Comparison of ENCODE assay signal across 23 cellular contexts in the genomic region with DNA sequence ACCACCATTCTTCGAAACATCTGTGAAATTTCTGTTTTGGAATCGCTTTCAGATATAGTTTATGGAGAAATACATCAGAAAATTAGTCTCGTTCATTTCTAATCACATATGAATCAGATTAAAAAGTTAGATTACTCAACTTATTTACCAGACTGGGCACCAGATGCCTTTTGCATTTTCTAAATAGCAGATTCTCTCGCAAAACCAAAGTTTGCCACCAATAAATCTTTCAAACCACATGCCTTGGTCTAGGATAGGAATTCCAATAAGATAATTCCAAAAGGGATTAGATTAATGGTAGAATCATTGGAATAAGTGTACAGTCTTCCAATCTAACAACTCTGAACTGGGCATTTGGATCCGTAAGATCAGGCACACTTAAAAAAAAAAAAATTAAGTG.
"Had no signal": no experiment of that assay in that cellular context is flagged by ENCODE, and none has a peak within 500 bp of the region (broad histone marks: within the 10 kb centered on the region; RNA-seq: fewer than 3 reads in every experiment).

No MANE protein-coding gene starts in this region.

- H3K9me3 ChIP-seq: left ventricle myocardium inferior, ovary, right atrium auricular region, spleen, suprapubic skin, thoracic aorta, tibial artery, upper lobe of right lung had no signal

- H3K27me3 Mint-ChIP-seq: naive B cell; natural killer cell treated with Interleukin-12 subunit alpha and Interleukin-12 subunit beta and Interleukin-15 and Interleukin-18, amount 100 ng/mL, for 72 hours; stimulated activated naive CD8-positive, alpha-beta T cell treated with anti-CD3 and anti-CD28 coated beads, Interleukin-15, Interleukin-2, amounts not matched to agents 100 ng/mL and 50 ng/mL, for 24 hours had no signal

- H3K36me3 ChIP-seq: left ventricle myocardium inferior, ovary, right atrium auricular region, spleen, suprapubic skin, thoracic aorta, tibial artery, upper lobe of right lung had no signal

- H3K27ac Mint-ChIP-seq: immature natural killer cell; mesothelial cell of epicardium; naive B cell; natural killer cell treated with Interleukin-12 subunit alpha and Interleukin-12 subunit beta and Interleukin-15 and Interleukin-18, amount 100 ng/mL, for 72 hours; progenitor cell of endocrine pancreas; stimulated activated effector memory CD8-positive, alpha-beta T cell treated with anti-CD3 and anti-CD28 coated beads, Interleukin-12 subunit alpha, Interleukin-12 subunit beta, amount 100 ng/mL, for 72 hours; stimulated activated naive CD8-positive, alpha-beta T cell treated with anti-CD3 and anti-CD28 coated beads, Interleukin-15, Interleukin-2, amounts not matched to agents 100 ng/mL and 50 ng/mL, for 24 hours had no signal

- H3K27ac ChIP-seq: left ventricle myocardium inferior, ovary, right atrium auricular region, spleen, suprapubic skin, thoracic aorta, tibial artery, upper lobe of right lung had no signal

- H3K4me1 Mint-ChIP-seq: mesothelial cell of epicardium had no signal

- H3K4me1 ChIP-seq: left ventricle myocardium inferior, right atrium auricular region, suprapubic skin, tibial artery, upper lobe of right lung had no signal

- ATAC-seq: natural killer cell treated with Interleukin-12 subunit alpha and Interleukin-12 subunit beta and Interleukin-15 and Interleukin-18, amount 100 ng/mL, for 72 hours; sciatic nerve; stimulated activated effector memory CD8-positive, alpha-beta T cell treated with anti-CD3 and anti-CD28 coated beads, Interleukin-12 subunit alpha, Interleukin-12 subunit beta, amount 100 ng/mL, for 72 hours; upper lobe of right lung had no signal

- H3K36me3 Mint-ChIP-seq: mesothelial cell of epicardium, naive B cell had no signal

- DNase-seq: hypothalamus; immature natural killer cell; kidney; left ventricle myocardium inferior; mesendoderm; naive B cell; ovary; small intestine; spleen; stimulated activated CD4-positive, alpha-beta T cell treated with anti-CD3 and anti-CD28 coated beads, Interleukin-4, amount 100 ng/mL, for 24 hours; stimulated activated naive CD4-positive, alpha-beta T cell; tibial artery; upper lobe of right lung had no signal

- H3K4me3 Mint-ChIP-seq: immature natural killer cell; mesothelial cell of epicardium; naive B cell; natural killer cell treated with Interleukin-12 subunit alpha and Interleukin-12 subunit beta and Interleukin-15 and Interleukin-18, amount 100 ng/mL, for 72 hours; stimulated activated effector memory CD8-positive, alpha-beta T cell treated with anti-CD3 and anti-CD28 coated beads, Interleukin-12 subunit alpha, Interleukin-12 subunit beta, amount 100 ng/mL, for 72 hours; stimulated activated naive CD8-positive, alpha-beta T cell treated with anti-CD3 and anti-CD28 coated beads, Interleukin-15, Interleukin-2, amounts not matched to agents 100 ng/mL and 50 ng/mL, for 24 hours had no signal

- H3K9me3 Mint-ChIP-seq: natural killer cell treated with Interleukin-12 subunit alpha and Interleukin-12 subunit beta and Interleukin-15 and Interleukin-18, amount 100 ng/mL, for 72 hours had no signal

- H3K27me3 ChIP-seq: ovary, right atrium auricular region, spleen, suprapubic skin, tibial artery, upper lobe of right lung had no signal

- H3K4me3 ChIP-seq: left ventricle myocardium inferior, lung, ovary, right atrium auricular region, spleen, suprapubic skin, thoracic aorta, tibial artery, upper lobe of right lung had no signal
